ENCODE assay signal across 1 cellular context in the genomic region with DNA sequence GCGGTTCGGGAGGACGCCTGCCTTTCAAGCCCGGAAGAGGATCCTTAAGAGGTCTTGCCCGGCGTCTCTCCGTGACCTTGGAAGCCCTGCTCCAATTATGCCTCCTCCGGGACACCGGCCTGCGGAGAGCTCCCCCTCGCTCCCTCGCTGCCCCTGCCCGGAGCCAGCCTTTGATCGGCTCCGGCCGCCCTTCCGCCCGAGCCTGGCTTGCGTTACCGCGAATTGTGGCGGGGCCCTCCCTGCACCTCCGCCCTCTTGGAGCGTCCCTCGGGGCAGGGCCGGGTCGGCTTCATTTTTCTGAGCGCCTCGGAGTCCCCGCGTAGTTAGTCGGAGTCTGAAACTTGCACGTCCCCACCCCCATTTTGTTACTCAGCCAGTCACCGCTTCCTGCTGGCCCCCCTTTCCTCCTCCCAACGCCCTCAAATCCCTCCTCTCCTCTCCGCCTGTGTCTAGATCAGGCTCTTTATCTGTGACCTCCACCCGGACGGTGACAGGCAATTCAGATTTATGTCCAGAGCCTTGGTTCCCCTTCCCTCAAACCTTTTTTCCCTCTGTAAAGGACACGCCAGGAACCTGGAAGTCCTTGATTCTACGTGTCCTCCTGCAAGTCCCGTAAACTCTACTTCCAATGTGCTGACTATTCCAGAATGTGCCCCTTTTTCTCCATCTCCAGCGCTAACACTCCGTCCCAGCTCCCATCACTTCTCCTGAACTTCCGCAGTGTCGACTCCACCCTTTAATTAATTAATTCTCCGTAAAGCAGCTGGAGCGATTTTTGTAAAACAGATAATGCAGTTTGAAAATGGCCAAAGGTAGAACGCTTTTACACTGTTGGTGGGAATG.
TF ChIP-seq lines count a peak whose summit lies in the region.

No MANE protein-coding gene starts in this region.

TF ChIP-seq in K562, 482 proteins besides CTCF, POLR2A, EP300 and RAD21 (continued from another document and continues in another):
- TF ChIP-seq, protein P1, sequence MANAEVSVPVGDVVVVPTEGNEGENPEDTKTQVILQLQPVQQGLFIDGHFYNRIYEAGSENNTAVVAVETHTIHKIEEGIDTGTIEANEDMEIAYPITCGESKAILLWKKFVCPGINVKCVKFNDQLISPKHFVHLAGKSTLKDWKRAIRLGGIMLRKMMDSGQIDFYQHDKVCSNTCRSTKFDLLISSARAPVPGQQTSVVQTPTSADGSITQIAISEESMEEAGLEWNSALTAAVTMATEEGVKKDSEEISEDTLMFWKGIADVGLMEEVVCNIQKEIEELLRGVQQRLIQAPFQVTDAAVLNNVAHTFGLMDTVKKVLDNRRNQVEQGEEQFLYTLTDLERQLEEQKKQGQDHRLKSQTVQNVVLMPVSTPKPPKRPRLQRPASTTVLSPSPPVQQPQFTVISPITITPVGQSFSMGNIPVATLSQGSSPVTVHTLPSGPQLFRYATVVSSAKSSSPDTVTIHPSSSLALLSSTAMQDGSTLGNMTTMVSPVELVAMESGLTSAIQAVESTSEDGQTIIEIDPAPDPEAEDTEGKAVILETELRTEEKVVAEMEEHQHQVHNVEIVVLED (CRISPR knock-in tag; IDR thresholded peaks at IDR 0.05): no peak
- no peak for TF ChIP-seq ZC3H8 (IDR thresholded peaks at IDR 0.05)
- TF ChIP-seq, protein P2, sequence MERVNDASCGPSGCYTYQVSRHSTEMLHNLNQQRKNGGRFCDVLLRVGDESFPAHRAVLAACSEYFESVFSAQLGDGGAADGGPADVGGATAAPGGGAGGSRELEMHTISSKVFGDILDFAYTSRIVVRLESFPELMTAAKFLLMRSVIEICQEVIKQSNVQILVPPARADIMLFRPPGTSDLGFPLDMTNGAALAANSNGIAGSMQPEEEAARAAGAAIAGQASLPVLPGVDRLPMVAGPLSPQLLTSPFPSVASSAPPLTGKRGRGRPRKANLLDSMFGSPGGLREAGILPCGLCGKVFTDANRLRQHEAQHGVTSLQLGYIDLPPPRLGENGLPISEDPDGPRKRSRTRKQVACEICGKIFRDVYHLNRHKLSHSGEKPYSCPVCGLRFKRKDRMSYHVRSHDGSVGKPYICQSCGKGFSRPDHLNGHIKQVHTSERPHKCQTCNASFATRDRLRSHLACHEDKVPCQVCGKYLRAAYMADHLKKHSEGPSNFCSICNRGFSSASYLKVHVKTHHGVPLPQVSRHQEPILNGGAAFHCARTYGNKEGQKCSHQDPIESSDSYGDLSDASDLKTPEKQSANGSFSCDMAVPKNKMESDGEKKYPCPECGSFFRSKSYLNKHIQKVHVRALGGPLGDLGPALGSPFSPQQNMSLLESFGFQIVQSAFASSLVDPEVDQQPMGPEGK (CRISPR knock-in tag; IDR thresholded peaks at IDR 0.05; ENCODE audit: borderline replicate concordance): no peak
- peak; percentile 84 for TF ChIP-seq GTF2E2 (tag; IDR thresholded peaks at IDR 0.05)
- TF ChIP-seq ARHGAP35 (IDR thresholded peaks at IDR 0.05; ENCODE audit: partially characterized antibody): peak; percentile 20
- TF ChIP-seq ZNF217 (CRISPR knock-in tag; IDR thresholded peaks at IDR 0.05): no peak
- TF ChIP-seq TEAD4 (IDR thresholded peaks at IDR 0.05; ENCODE audit: low read length): peak; percentile 90
- TF ChIP-seq TEAD4 (CRISPR knock-in tag; IDR thresholded peaks at IDR 0.05; ENCODE audit: borderline replicate concordance): no peak
- no peak for TF ChIP-seq ZBED1 (IDR thresholded peaks at IDR 0.05)
- TF ChIP-seq, protein P3, sequence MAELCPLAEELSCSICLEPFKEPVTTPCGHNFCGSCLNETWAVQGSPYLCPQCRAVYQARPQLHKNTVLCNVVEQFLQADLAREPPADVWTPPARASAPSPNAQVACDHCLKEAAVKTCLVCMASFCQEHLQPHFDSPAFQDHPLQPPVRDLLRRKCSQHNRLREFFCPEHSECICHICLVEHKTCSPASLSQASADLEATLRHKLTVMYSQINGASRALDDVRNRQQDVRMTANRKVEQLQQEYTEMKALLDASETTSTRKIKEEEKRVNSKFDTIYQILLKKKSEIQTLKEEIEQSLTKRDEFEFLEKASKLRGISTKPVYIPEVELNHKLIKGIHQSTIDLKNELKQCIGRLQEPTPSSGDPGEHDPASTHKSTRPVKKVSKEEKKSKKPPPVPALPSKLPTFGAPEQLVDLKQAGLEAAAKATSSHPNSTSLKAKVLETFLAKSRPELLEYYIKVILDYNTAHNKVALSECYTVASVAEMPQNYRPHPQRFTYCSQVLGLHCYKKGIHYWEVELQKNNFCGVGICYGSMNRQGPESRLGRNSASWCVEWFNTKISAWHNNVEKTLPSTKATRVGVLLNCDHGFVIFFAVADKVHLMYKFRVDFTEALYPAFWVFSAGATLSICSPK (IDR thresholded peaks at IDR 0.05; ENCODE audit: borderline replicate concordance): no peak
- no peak for TF ChIP-seq PRMT5 (CRISPR knock-in tag; IDR thresholded peaks at IDR 0.05)
- peak; percentile 63; the same call in 1 of the 2 replicates for TF ChIP-seq RB1 (IDR thresholded peaks at IDR 0.05; ENCODE audit: low read depth)
- no peak for TF ChIP-seq XRCC4 (IDR thresholded peaks at IDR 0.05; ENCODE audit: extremely low read depth, insufficient read depth, insufficient read length)
- TF ChIP-seq PHB2 (IDR thresholded peaks at IDR 0.05; ENCODE audit: low read depth): peak; percentile 70; the same call in 1 of the 2 replicates
- no peak for TF ChIP-seq ZNF232 (CRISPR knock-in tag; IDR thresholded peaks at IDR 0.05)
- no peak for TF ChIP-seq IFI16 (CRISPR knock-in tag; IDR thresholded peaks at IDR 0.05)
- no peak for TF ChIP-seq ZNF24 (IDR thresholded peaks at IDR 0.05)
- TF ChIP-seq MAZ (CRISPR knock-in tag; conservative IDR thresholded peaks at IDR 0.05 in 1 of 2, IDR thresholded peaks at IDR 0.05 in 1 of 2): peak in 1 of 2 experiments; percentile 63; a peak in 2 of 4 replicates
- TF ChIP-seq ZNF134 (CRISPR knock-in tag; conservative IDR thresholded peaks at IDR 0.05): no peak
- no peak for TF ChIP-seq DDX20 (tag; IDR thresholded peaks at IDR 0.05; ENCODE audit: low read depth)
- TF ChIP-seq, protein P4, sequence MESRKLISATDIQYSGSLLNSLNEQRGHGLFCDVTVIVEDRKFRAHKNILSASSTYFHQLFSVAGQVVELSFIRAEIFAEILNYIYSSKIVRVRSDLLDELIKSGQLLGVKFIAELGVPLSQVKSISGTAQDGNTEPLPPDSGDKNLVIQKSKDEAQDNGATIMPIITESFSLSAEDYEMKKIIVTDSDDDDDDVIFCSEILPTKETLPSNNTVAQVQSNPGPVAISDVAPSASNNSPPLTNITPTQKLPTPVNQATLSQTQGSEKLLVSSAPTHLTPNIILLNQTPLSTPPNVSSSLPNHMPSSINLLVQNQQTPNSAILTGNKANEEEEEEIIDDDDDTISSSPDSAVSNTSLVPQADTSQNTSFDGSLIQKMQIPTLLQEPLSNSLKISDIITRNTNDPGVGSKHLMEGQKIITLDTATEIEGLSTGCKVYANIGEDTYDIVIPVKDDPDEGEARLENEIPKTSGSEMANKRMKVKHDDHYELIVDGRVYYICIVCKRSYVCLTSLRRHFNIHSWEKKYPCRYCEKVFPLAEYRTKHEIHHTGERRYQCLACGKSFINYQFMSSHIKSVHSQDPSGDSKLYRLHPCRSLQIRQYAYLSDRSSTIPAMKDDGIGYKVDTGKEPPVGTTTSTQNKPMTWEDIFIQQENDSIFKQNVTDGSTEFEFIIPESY (CRISPR knock-in tag; IDR thresholded peaks at IDR 0.05): peak; percentile 17; the same call in 1 of the 2 replicates
- peak; percentile 66 for TF ChIP-seq ZEB2 (IDR thresholded peaks at IDR 0.05)
- TF ChIP-seq, protein P5, sequence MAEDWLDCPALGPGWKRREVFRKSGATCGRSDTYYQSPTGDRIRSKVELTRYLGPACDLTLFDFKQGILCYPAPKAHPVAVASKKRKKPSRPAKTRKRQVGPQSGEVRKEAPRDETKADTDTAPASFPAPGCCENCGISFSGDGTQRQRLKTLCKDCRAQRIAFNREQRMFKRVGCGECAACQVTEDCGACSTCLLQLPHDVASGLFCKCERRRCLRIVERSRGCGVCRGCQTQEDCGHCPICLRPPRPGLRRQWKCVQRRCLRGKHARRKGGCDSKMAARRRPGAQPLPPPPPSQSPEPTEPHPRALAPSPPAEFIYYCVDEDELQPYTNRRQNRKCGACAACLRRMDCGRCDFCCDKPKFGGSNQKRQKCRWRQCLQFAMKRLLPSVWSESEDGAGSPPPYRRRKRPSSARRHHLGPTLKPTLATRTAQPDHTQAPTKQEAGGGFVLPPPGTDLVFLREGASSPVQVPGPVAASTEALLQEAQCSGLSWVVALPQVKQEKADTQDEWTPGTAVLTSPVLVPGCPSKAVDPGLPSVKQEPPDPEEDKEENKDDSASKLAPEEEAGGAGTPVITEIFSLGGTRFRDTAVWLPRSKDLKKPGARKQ (CRISPR knock-in tag; IDR thresholded peaks at IDR 0.05): no peak
- peak; percentile 81 for TF ChIP-seq SOX6 (IDR thresholded peaks at IDR 0.05)
- TF ChIP-seq NR4A1 (CRISPR knock-in tag; IDR thresholded peaks at IDR 0.05): peak; percentile 31; the same call in 1 of the 2 replicates
- TF ChIP-seq NR4A1 (tag; IDR thresholded peaks at IDR 0.05): no peak
- TF ChIP-seq, protein P6, sequence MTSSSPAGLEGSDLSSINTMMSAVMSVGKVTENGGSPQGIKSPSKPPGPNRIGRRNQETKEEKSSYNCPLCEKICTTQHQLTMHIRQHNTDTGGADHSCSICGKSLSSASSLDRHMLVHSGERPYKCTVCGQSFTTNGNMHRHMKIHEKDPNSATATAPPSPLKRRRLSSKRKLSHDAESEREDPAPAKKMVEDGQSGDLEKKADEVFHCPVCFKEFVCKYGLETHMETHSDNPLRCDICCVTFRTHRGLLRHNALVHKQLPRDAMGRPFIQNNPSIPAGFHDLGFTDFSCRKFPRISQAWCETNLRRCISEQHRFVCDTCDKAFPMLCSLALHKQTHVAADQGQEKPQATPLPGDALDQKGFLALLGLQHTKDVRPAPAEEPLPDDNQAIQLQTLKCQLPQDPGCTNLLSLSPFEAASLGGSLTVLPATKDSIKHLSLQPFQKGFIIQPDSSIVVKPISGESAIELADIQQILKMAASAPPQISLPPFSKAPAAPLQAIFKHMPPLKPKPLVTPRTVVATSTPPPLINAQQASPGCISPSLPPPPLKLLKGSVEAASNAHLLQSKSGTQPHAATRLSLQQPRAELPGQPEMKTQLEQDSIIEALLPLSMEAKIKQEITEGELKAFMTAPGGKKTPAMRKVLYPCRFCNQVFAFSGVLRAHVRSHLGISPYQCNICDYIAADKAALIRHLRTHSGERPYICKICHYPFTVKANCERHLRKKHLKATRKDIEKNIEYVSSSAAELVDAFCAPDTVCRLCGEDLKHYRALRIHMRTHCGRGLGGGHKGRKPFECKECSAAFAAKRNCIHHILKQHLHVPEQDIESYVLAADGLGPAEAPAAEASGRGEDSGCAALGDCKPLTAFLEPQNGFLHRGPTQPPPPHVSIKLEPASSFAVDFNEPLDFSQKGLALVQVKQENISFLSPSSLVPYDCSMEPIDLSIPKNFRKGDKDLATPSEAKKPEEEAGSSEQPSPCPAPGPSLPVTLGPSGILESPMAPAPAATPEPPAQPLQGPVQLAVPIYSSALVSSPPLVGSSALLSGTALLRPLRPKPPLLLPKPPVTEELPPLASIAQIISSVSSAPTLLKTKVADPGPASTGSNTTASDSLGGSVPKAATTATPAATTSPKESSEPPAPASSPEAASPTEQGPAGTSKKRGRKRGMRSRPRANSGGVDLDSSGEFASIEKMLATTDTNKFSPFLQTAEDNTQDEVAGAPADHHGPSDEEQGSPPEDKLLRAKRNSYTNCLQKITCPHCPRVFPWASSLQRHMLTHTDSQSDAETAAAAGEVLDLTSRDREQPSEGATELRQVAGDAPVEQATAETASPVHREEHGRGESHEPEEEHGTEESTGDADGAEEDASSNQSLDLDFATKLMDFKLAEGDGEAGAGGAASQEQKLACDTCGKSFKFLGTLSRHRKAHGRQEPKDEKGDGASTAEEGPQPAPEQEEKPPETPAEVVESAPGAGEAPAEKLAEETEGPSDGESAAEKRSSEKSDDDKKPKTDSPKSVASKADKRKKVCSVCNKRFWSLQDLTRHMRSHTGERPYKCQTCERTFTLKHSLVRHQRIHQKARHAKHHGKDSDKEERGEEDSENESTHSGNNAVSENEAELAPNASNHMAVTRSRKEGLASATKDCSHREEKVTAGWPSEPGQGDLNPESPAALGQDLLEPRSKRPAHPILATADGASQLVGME (CRISPR knock-in tag; IDR thresholded peaks at IDR 0.05): peak; percentile 59; the same call in 1 of the 2 replicates
- TF ChIP-seq, protein P7, sequence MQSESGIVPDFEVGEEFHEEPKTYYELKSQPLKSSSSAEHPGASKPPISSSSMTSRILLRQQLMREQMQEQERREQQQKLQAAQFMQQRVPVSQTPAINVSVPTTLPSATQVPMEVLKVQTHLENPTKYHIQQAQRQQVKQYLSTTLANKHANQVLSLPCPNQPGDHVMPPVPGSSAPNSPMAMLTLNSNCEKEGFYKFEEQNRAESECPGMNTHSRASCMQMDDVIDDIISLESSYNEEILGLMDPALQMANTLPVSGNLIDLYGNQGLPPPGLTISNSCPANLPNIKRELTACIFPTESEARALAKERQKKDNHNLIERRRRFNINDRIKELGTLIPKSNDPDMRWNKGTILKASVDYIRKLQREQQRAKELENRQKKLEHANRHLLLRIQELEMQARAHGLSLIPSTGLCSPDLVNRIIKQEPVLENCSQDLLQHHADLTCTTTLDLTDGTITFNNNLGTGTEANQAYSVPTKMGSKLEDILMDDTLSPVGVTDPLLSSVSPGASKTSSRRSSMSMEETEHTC (IDR thresholded peaks at IDR 0.05): peak; percentile 15; the same call in 1 of the 2 replicates
- peak; percentile 98 for TF ChIP-seq ARID1B (IDR thresholded peaks at IDR 0.05)
- peak; percentile 77; the same call in 1 of the 2 replicates for TF ChIP-seq NFRKB (IDR thresholded peaks at IDR 0.05; ENCODE audit: low read depth)
- peak; percentile 36 for TF ChIP-seq CHD2 (IDR thresholded peaks at IDR 0.05; ENCODE audit: low read depth, low read length)
- no peak for TF ChIP-seq ZNF707 (CRISPR knock-in tag; conservative IDR thresholded peaks at IDR 0.05)
- no peak for TF ChIP-seq POLR3G (IDR thresholded peaks at IDR 0.05; ENCODE audit: extremely low read depth, insufficient read length, insufficient replicate concordance)
- TF ChIP-seq HNRNPUL1 (IDR thresholded peaks at IDR 0.05; ENCODE audit: low read length): no peak
- TF ChIP-seq, protein P8, sequence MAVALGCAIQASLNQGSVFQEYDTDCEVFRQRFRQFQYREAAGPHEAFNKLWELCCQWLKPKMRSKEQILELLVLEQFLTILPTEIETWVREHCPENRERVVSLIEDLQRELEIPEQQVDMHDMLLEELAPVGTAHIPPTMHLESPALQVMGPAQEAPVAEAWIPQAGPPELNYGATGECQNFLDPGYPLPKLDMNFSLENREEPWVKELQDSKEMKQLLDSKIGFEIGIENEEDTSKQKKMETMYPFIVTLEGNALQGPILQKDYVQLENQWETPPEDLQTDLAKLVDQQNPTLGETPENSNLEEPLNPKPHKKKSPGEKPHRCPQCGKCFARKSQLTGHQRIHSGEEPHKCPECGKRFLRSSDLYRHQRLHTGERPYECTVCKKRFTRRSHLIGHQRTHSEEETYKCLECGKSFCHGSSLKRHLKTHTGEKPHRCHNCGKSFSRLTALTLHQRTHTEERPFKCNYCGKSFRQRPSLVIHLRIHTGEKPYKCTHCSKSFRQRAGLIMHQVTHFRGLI (CRISPR knock-in tag; IDR thresholded peaks at IDR 0.05): no peak
- TF ChIP-seq SNRNP70 (optimal IDR thresholded peaks at IDR 0.05; ENCODE audit: low read depth, low read length): no peak
- no peak for TF ChIP-seq ZZZ3 (IDR thresholded peaks at IDR 0.05)
- TF ChIP-seq, protein P9, sequence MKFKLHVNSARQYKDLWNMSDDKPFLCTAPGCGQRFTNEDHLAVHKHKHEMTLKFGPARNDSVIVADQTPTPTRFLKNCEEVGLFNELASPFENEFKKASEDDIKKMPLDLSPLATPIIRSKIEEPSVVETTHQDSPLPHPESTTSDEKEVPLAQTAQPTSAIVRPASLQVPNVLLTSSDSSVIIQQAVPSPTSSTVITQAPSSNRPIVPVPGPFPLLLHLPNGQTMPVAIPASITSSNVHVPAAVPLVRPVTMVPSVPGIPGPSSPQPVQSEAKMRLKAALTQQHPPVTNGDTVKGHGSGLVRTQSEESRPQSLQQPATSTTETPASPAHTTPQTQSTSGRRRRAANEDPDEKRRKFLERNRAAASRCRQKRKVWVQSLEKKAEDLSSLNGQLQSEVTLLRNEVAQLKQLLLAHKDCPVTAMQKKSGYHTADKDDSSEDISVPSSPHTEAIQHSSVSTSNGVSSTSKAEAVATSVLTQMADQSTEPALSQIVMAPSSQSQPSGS (CRISPR knock-in tag; IDR thresholded peaks at IDR 0.05): no peak
